Comparison of ENCODE assay signal across 9 cellular contexts in genomic region chr15:40782609-40783227, GRCh38. TPM values are rescaled to one million over a fixed set of nuclear protein-coding genes. Genes with fewer than 3 reads are reported as not detected.
DNase-seq lines count a peak whose midpoint lies in the region; ATAC-seq, FAIRE-seq and TF ChIP-seq lines count a peak whose summit lies in the region.
"Had no signal": no experiment of that assay in that cellular context is flagged by ENCODE, and none has a peak within 500 bp of the region (broad histone marks: within the 10 kb centered on the region; RNA-seq: fewer than 3 reads in every experiment).

No MANE protein-coding gene starts in this region.

- intact Hi-C loops in activated B cell treated with CpG ODN at 0.5 μM for 24 hours (cut with micrococcal nuclease) = loop anchor here (1.0 to 10.0 kb wide), 11 partner anchors 13 to 418 kb away; partner anchors contain the start of genes BAHD1, C15orf62, RAD51 and RMDN3

- H3K27ac Mint-ChIP-seq in activated B cell treated with CpG ODN at 0.5 μM for 24 hours = peak overlapping the region; percentile 18
- peak overlapping the region; percentile 65 for H3K27ac Mint-ChIP-seq in central memory CD8-positive, alpha-beta T cell (ENCODE audit: low read depth)
- H3K27ac Mint-ChIP-seq in naive B cell = peak overlapping the region in 2 of 6 donors; percentile 19 to 76
- no peak overlapping the region for H3K27ac Mint-ChIP-seq in stimulated activated naive CD8-positive, alpha-beta T cell treated with anti-CD3 and anti-CD28 coated beads, Interleukin-15, amount 100 ng/mL, for 72 hours

- in situ Hi-C loops in GM23248 (cut with MboI) = no loop called here

- peaks cover 13% of the 10 kb centered on the region; the same call in 1 of the 2 replicates for H3K36me3 ChIP-seq in GM23248 (ENCODE audit: low read depth)

- no peak for FAIRE-seq in D721Med (lab: Jason Lieb, UNC)

- peaks cover 15% of the 10 kb centered on the region for H3F3A ChIP-seq in GM23248 (ENCODE audit: insufficient read depth)

- H3K4me3 Mint-ChIP-seq in activated B cell treated with CpG ODN at 0.5 μM for 24 hours (no peak overlapping the region), naive B cell (peak overlapping the region in 1 of 8 donors; percentile 69)
- H3K4me3 Mint-ChIP-seq in central memory CD8-positive, alpha-beta T cell = no peak overlapping the region
- no peak overlapping the region for H3K4me3 Mint-ChIP-seq in stimulated activated naive CD8-positive, alpha-beta T cell treated with anti-CD3 and anti-CD28 coated beads, Interleukin-15, amount 100 ng/mL, for 72 hours

- H3K27me3 Mint-ChIP-seq in activated B cell treated with CpG ODN at 0.5 μM for 24 hours (no peaks in the 10 kb centered on the region), naive B cell (no peaks in the 10 kb centered on the region)
- H3K27me3 Mint-ChIP-seq in central memory CD8-positive, alpha-beta T cell = no peaks in the 10 kb centered on the region
- H3K27me3 Mint-ChIP-seq in stimulated activated naive CD8-positive, alpha-beta T cell treated with anti-CD3 and anti-CD28 coated beads, Interleukin-15, amount 100 ng/mL, for 72 hours = no peaks in the 10 kb centered on the region

- H3K79me2 ChIP-seq in GM23248 (ENCODE audit: insufficient read depth) = peaks cover 41% of the 10 kb centered on the region

- ATAC-seq in activated B cell treated with CpG ODN at 0.5 μM for 24 hours (ENCODE audit: low read depth) (peak; percentile 100), naive B cell (ENCODE audit: low read depth in 2 of 2) (peak; percentile 99 to 100)
- peak; percentile 77 for ATAC-seq in central memory CD8-positive, alpha-beta T cell (replicated peaks; ENCODE audit: extremely low read depth, poor library complexity, severe bottlenecking)
- ATAC-seq in stimulated activated naive CD8-positive, alpha-beta T cell treated with anti-CD3 and anti-CD28 coated beads, Interleukin-15, amount 100 ng/mL, for 72 hours = peak; percentile 89

- POLR2A ChIA-PET in activated B cell treated with CpG ODN at 0.5 μM for 24 hours (lab: Charles Lee) = interaction anchor here (0.5 to 1.4 kb wide), 8 partner anchors 13 to 215 kb away, joined by 3 to 13 read pairs (median 6); partner anchors contain the start of genes C15orf62, GCHFR, RAD51 and VPS18

- H3K4me1 Mint-ChIP-seq in activated B cell treated with CpG ODN at 0.5 μM for 24 hours (peaks cover 12% of the 10 kb centered on the region), naive B cell (peaks cover 11 to 22% (median 20%) of the 10 kb centered on the region in 3 donors)
- H3K4me1 Mint-ChIP-seq in central memory CD8-positive, alpha-beta T cell = peaks cover 21% of the 10 kb centered on the region
- peaks cover 28% of the 10 kb centered on the region for H3K4me1 Mint-ChIP-seq in stimulated activated naive CD8-positive, alpha-beta T cell treated with anti-CD3 and anti-CD28 coated beads, Interleukin-15, amount 100 ng/mL, for 72 hours

- H2AFZ ChIP-seq in GM23248 = no peak overlapping the region

- H3K9me3 Mint-ChIP-seq in activated B cell treated with CpG ODN at 0.5 μM for 24 hours (no peaks in the 10 kb centered on the region), naive B cell (no peaks in the 10 kb centered on the region)
- no peaks in the 10 kb centered on the region for H3K9me3 Mint-ChIP-seq in central memory CD8-positive, alpha-beta T cell
- H3K9me3 Mint-ChIP-seq in stimulated activated naive CD8-positive, alpha-beta T cell treated with anti-CD3 and anti-CD28 coated beads, Interleukin-15, amount 100 ng/mL, for 72 hours = no peaks in the 10 kb centered on the region

- H4K20me1 ChIP-seq in GM23248 (ENCODE audit: insufficient read depth) = no peaks in the 10 kb centered on the region

- no peak overlapping the region for H3K27ac ChIP-seq in GM23248

- no peak overlapping the region for H3K4me2 ChIP-seq in GM23248 (ENCODE audit: unreplicated experiment)

- DNase-seq in D721Med (ENCODE audit: insufficient read length, low spot score) (no peak), GM23248 (peak; percentile 28), NCI-H2029 (lab: John Stamatoyannopoulos, UW) (peak; percentile 60), activated B cell treated with CpG ODN at 0.5 μM for 24 hours (peak; percentile 76), naive B cell (peak; percentile 76), epidermal melanocyte (ENCODE audit: insufficient read length, low spot score) (no peak)
- peak; percentile 67 to 68 for DNase-seq in central memory CD8-positive, alpha-beta T cell (ENCODE audit: low spot score in 2 of 2)
- DNase-seq in stimulated activated naive CD8-positive, alpha-beta T cell treated with anti-CD3 and anti-CD28 coated beads, Interleukin-15, amount 100 ng/mL, for 72 hours = peak; percentile 74 to 82

- CTCF ChIA-PET in activated B cell treated with CpG ODN at 0.5 μM for 24 hours (lab: Charles Lee) = interaction anchor here (0.7 to 4.7 kb wide), 29 partner anchors 8 to 263 kb away, joined by 3 to 81 read pairs (median 5); partner anchors contain the start of genes C15orf62, CCDC32, RAD51 and RPUSD2

- no peaks in the 10 kb centered on the region for H3K27me3 ChIP-seq in GM23248 (replicated peaks; ENCODE audit: insufficient read depth)

- no peaks in the 10 kb centered on the region for H3K9me2 ChIP-seq in GM23248 (ENCODE audit: insufficient read depth)

- peaks cover 12% of the 10 kb centered on the region for H3K4me1 ChIP-seq in GM23248 (ENCODE audit: insufficient read depth)

- no peak overlapping the region for H3K4me3 ChIP-seq in GM23248

- H3K9ac ChIP-seq in GM23248 = no peak overlapping the region

- 78 to 81% methylated on average over 8 of the region's 8 CpGs for WGBS in GM23248 (ENCODE audit: low coverage in 1 of 2, low lambda C conversion rate in 2 of 2, missing lambda C conversion rate in 2 of 2), 2 experiments

- H3K9me3 ChIP-seq in GM23248 (ENCODE audit: low read depth) = no peaks in the 10 kb centered on the region

- TF ChIP-seq CTCF in D721Med (IDR thresholded peaks at IDR 0.05; ENCODE audit: insufficient read depth, missing control alignments) (peak; percentile 68), activated B cell treated with CpG ODN at 0.5 μM for 24 hours (IDR thresholded peaks at IDR 0.05) (no peak)

- H3K36me3 Mint-ChIP-seq in activated B cell treated with CpG ODN at 0.5 μM for 24 hours (ENCODE audit: low read depth) (peaks cover 15% of the 10 kb centered on the region), naive B cell (peaks cover 0 to 6% of the 10 kb centered on the region in 2 donors)
- H3K36me3 Mint-ChIP-seq in central memory CD8-positive, alpha-beta T cell (ENCODE audit: insufficient read depth) = peaks cover 9% of the 10 kb centered on the region

RNA-seq across cellular contexts. Expression of gene C15orf62, which starts 12.9 kb away (rescaled TPM):
- total RNA-seq in GM23248 (2014; rRNA removed; shearing (Covaris generic)) = not detected in 2 replicates
- 0.11 and 0.28 TPM in 2 replicates for polyA plus RNA-seq in GM23248 (2016; fragmentation: Nextera tagmentation; extraction: Ambion mirVana)
- 5.7 and 6.5 TPM in 2 replicates for total RNA-seq in activated B cell treated with CpG ODN at 0.5 μM for 24 hours
- polyA plus RNA-seq in naive B cell (ENCODE audit: low read depth in 6 of 6) = 1 to 10 TPM in 1 of 6 donors, under 1 TPM in 3, not detected in 2; 0.20 to 1.1 (median 0.49) TPM
- total RNA-seq: LHCN-M2 had no signal

RNA-seq across cellular contexts. Expression of gene GCHFR, which starts 18.9 kb away (rescaled TPM):
- 0.54 and 8.9 TPM in 2 replicates for total RNA-seq in GM23248 (2014; rRNA removed; shearing (Covaris generic))
- 1.8 and 2.3 TPM in 2 replicates for polyA plus RNA-seq in GM23248 (2016; fragmentation: Nextera tagmentation; extraction: Ambion mirVana)
- total RNA-seq in activated B cell treated with CpG ODN at 0.5 μM for 24 hours = 19.5 and 21.1 TPM in 2 replicates
- 10 to 100 TPM; 22.8 to 40.4 (median 27.6) TPM for polyA plus RNA-seq in naive B cell (ENCODE audit: low read depth in 6 of 6)

RNA-seq across cellular contexts. Expression of gene ZFYVE19, which starts 24.2 kb away (rescaled TPM):
- total RNA-seq in GM23248 (2014; rRNA removed; shearing (Covaris generic)) = 24.2 and 33.5 TPM in 2 replicates
- polyA plus RNA-seq in GM23248 (2016; fragmentation: Nextera tagmentation; extraction: Ambion mirVana) (11.7 and 15.0 TPM in 2 replicates), naive B cell (ENCODE audit: low read depth in 6 of 6) (10 to 100 TPM in 5 of 6 donors, 1 to 10 TPM in 1; 9.5 to 27.7 (median 12.9) TPM)
- total RNA-seq in activated B cell treated with CpG ODN at 0.5 μM for 24 hours = 23.2 and 25.2 TPM in 2 replicates

RNA-seq across cellular contexts. Expression of gene DNAJC17, which starts 24.6 kb away (rescaled TPM):
- total RNA-seq in GM23248 (2014; rRNA removed; shearing (Covaris generic)) = 13.4 and 64.4 TPM in 2 replicates
- polyA plus RNA-seq in GM23248 (2016; fragmentation: Nextera tagmentation; extraction: Ambion mirVana) = 36.4 and 44.6 TPM in 2 replicates
- 43.1 and 51.0 TPM in 2 replicates for total RNA-seq in activated B cell treated with CpG ODN at 0.5 μM for 24 hours
- 10 to 100 TPM; 13.7 to 45.8 (median 28.7) TPM for polyA plus RNA-seq in naive B cell (ENCODE audit: low read depth in 6 of 6)

RNA-seq across cellular contexts. Expression of gene RMDN3, which starts 27.7 kb away (rescaled TPM):
- 25.9 and 30.0 TPM in 2 replicates for total RNA-seq in GM23248 (2014; rRNA removed; shearing (Covaris generic))
- polyA plus RNA-seq in GM23248 (2016; fragmentation: Nextera tagmentation; extraction: Ambion mirVana) = 41.4 TPM in 2 replicates
- total RNA-seq in activated B cell treated with CpG ODN at 0.5 μM for 24 hours = 25.5 and 25.6 TPM in 2 replicates
- polyA plus RNA-seq in naive B cell (ENCODE audit: low read depth in 6 of 6) = 10 to 100 TPM; 10.7 to 17.2 (median 12.1) TPM

Comparison
In these comparisons a context has a peak if more than half of its experiments do, and no peak if none do; other contexts are left out.
1. DNase-seq: peak in GM23248 (single experiment), NCI-H2029 (single experiment), activated B cell treated with CpG ODN at 0.5 μM for 24 hours (single experiment), central memory CD8-positive, alpha-beta T cell (2 of 2), naive B cell (single experiment) and stimulated activated naive CD8-positive, alpha-beta T cell treated with anti-CD3 and anti-CD28 coated beads, Interleukin-15, amount 100 ng/mL, for 72 hours (2 of 2); none in D721Med (single experiment) and epidermal melanocyte (single experiment).
2. H3K27ac Mint-ChIP-seq: peak in activated B cell treated with CpG ODN at 0.5 μM for 24 hours (single experiment) and central memory CD8-positive, alpha-beta T cell (single experiment); none in stimulated activated naive CD8-positive, alpha-beta T cell treated with anti-CD3 and anti-CD28 coated beads, Interleukin-15, amount 100 ng/mL, for 72 hours (0 of 2).
3. Peak in every context shown above with its lines, with median percentiles within 50 percentile points of each other: ATAC-seq.